Comparison of ENCODE assay signal across 8 cellular contexts in genomic region chr22:22508274-22509176, GRCh38. TPM values are rescaled to one million over a fixed set of nuclear protein-coding genes. Genes with fewer than 3 reads are reported as not detected.
DNase-seq lines count a peak whose midpoint lies in the region; ATAC-seq, FAIRE-seq and TF ChIP-seq lines count a peak whose summit lies in the region.

Gene ZNF280B (minus strand): TSS chr22:22508742. CDS start chr22:22489398, 19,344 bp downstream.

- peak within 1 kb of the TSS; percentile 37 for H3K27ac Mint-ChIP-seq in CD8-positive, alpha-beta T cell

- peaks cover 3% of the 10 kb centered on the region for H3K27me3 Mint-ChIP-seq in CD8-positive, alpha-beta T cell (ENCODE audit: low read depth)

- no peak within 1 kb of the TSS for H4K8ac ChIP-seq in neuronal stem cell (ENCODE audit: low read depth, low read length)

- peak; percentile 99 for ATAC-seq in CD8-positive, alpha-beta T cell
- peak; percentile 93 for ATAC-seq in GM19455 (IDR thresholded peaks at IDR 0.05; ENCODE audit: unreplicated experiment)

- no peak within 1 kb of the TSS for H2AK5ac ChIP-seq in neuronal stem cell (ENCODE audit: low read depth, low read length)

- H3K4me1 Mint-ChIP-seq in CD8-positive, alpha-beta T cell (ENCODE audit: low read depth) = peaks cover 22% of the 10 kb centered on the region

- peak within 1 kb of the TSS; percentile 91 for H2AFZ ChIP-seq in neuronal stem cell (ENCODE audit: low read length)

- H3K36me3 Mint-ChIP-seq in CD8-positive, alpha-beta T cell = peaks cover 30% of the 10 kb centered on the region

- CTCF ChIA-PET in CD8-positive, alpha-beta T cell (lab: Charles Lee) = interaction anchor here (0.7 to 1.3 kb wide), 5 partner anchors 9 to 813 kb away, joined by 3 to 9 read pairs (median 3); partner anchors contain the start of gene ZNF280A

- H3K4me3 ChIP-seq in CD8-positive, alpha-beta T cell (ENCODE audit: low read depth, low read length) = peak within 1 kb of the TSS; percentile 77
- peak within 1 kb of the TSS; percentile 58 to 62 (median 60) for H3K4me3 ChIP-seq in Peyer's patch
- peak within 1 kb of the TSS; percentile 84 for H3K4me3 ChIP-seq in fibroblast of villous mesenchyme (ENCODE audit: low read depth, low read length)
- peak within 1 kb of the TSS; percentile 94 for H3K4me3 ChIP-seq in neuronal stem cell (ENCODE audit: low read length in 2 of 2)
- peak within 1 kb of the TSS; percentile 54 to 74 (median 62) for H3K4me3 ChIP-seq in subcutaneous abdominal adipose tissue (ENCODE audit: low read depth in 1 of 5, low read length in 5 of 5)

- peak; percentile 74 for FAIRE-seq in HTR-8/SVneo (lab: Jason Lieb, UNC)

- H2BK120ac ChIP-seq in neuronal stem cell (ENCODE audit: low read depth, low read length) = no peak within 1 kb of the TSS

- no peak within 1 kb of the TSS for H2BK12ac ChIP-seq in neuronal stem cell (ENCODE audit: low read length)

- peak; percentile 67 to 88 (median 79) for DNase-seq in CD8-positive, alpha-beta T cell
- peak; percentile 74 for DNase-seq in HTR-8/SVneo (ENCODE audit: insufficient read length, low spot score)
- DNase-seq in Peyer's patch = peak; percentile 75 to 87 (median 79)
- DNase-seq in activated T-helper 1 cell treated with anti-CD3 and anti-CD28 coated beads, Interleukin-2, amount 50 U/mL, for 16 hours (ENCODE audit: low read depth in 1 of 2, low spot score in 1 of 2) = peak; percentile 67 to 71
- peak; percentile 85 for DNase-seq in fibroblast of villous mesenchyme (ENCODE audit: low read depth)
- DNase-seq in neuronal stem cell (ENCODE audit: low spot score) = peak; percentile 76

- H3K23ac ChIP-seq in neuronal stem cell (ENCODE audit: low read depth, low read length, poor library complexity) = peak within 1 kb of the TSS; percentile 100

- no peaks in the 10 kb centered on the region for H3K27me3 ChIP-seq in CD8-positive, alpha-beta T cell (ENCODE audit: insufficient read depth, low read length)
- H3K27me3 ChIP-seq in Peyer's patch (no peaks in the 10 kb centered on the region), neuronal stem cell (ENCODE audit: control insufficient read depth in 3 of 3, insufficient read depth in 3 of 3, low read depth in 1 of 3, low read length in 3 of 3) (no peaks in the 10 kb centered on the region), subcutaneous abdominal adipose tissue (ENCODE audit: control insufficient read depth in 5 of 5, insufficient read depth in 4 of 5, low read length in 5 of 5) (peaks cover 0 to 6% (median 2%) of the 10 kb centered on the region in 5 donors)

- no peak within 1 kb of the TSS for H4K91ac ChIP-seq in neuronal stem cell (ENCODE audit: low read depth, low read length, poor library complexity)

- H3K18ac ChIP-seq in neuronal stem cell (ENCODE audit: low read length) = peak within 1 kb of the TSS; percentile 98

- no CpG with 5 or more reads among the region's 72 CpGs for WGBS in neuronal stem cell (ENCODE audit: extremely low coverage in 2 of 2, insufficient read length in 2 of 2, insufficient replicate concordance in 1 of 2), 2 donors

- peak within 1 kb of the TSS; percentile 25 for H2BK15ac ChIP-seq in neuronal stem cell (ENCODE audit: low read length)

- intact Hi-C loops in CD8-positive, alpha-beta T cell (cut with DNase I, micrococcal nuclease) = no loop called here

- no peaks in the 10 kb centered on the region for H3K79me1 ChIP-seq in neuronal stem cell (ENCODE audit: low read depth, low read length)

- POLR2A ChIA-PET in CD8-positive, alpha-beta T cell (lab: Charles Lee) = interaction anchor here (0.7 kb wide), 1 partner anchor 37 kb away, joined by 5 read pairs; no protein-coding TSS in a partner anchor

- H3K27ac ChIP-seq in CD8-positive, alpha-beta T cell (ENCODE audit: low read depth, low read length) = peak within 1 kb of the TSS; percentile 57
- H3K27ac ChIP-seq in Peyer's patch = peak within 1 kb of the TSS in 1 of 4 donors; percentile 60
- H3K27ac ChIP-seq in neuronal stem cell (replicated peaks; ENCODE audit: low read length) = no peak within 1 kb of the TSS
- no peak within 1 kb of the TSS for H3K27ac ChIP-seq in subcutaneous abdominal adipose tissue (ENCODE audit: low read depth, low read length)

- H3K9me3 ChIP-seq in CD8-positive, alpha-beta T cell (ENCODE audit: low read length) = no peaks in the 10 kb centered on the region
- H3K9me3 ChIP-seq in Peyer's patch = peaks cover 0 to 8% (median 0%) of the 10 kb centered on the region in 4 donors
- H3K9me3 ChIP-seq in neuronal stem cell (replicated peaks in 1 of 2; ENCODE audit: control insufficient read depth in 2 of 2, insufficient read depth in 1 of 2, low read depth in 1 of 2, low read length in 2 of 2) = peaks cover 2 to 12% of the 10 kb centered on the region in 2 donors
- H3K9me3 ChIP-seq in subcutaneous abdominal adipose tissue (ENCODE audit: control insufficient read depth in 5 of 5, low read length in 5 of 5) = peaks cover 0 to 16% (median 7%) of the 10 kb centered on the region in 5 donors

- H3K4ac ChIP-seq in neuronal stem cell (ENCODE audit: low read length) = no peak within 1 kb of the TSS

- H2BK5ac ChIP-seq in neuronal stem cell (ENCODE audit: low read length) = no peak within 1 kb of the TSS

- H3K36me3 ChIP-seq in CD8-positive, alpha-beta T cell (ENCODE audit: insufficient read depth, low read length) = no peaks in the 10 kb centered on the region
- no peaks in the 10 kb centered on the region for H3K36me3 ChIP-seq in Peyer's patch
- H3K36me3 ChIP-seq in neuronal stem cell (replicated peaks in 1 of 2; ENCODE audit: control insufficient read depth in 2 of 2, insufficient read depth in 2 of 2, low read length in 2 of 2) = peaks cover 2 to 36% of the 10 kb centered on the region in 2 donors
- no peaks in the 10 kb centered on the region for H3K36me3 ChIP-seq in subcutaneous abdominal adipose tissue (ENCODE audit: control insufficient read depth in 5 of 5, insufficient read depth in 5 of 5, low read length in 5 of 5)

- H3K4me3 Mint-ChIP-seq in CD8-positive, alpha-beta T cell = peak within 1 kb of the TSS; percentile 83

- H3K4me2 ChIP-seq in neuronal stem cell (ENCODE audit: insufficient read depth, low read length, poor library complexity, severe bottlenecking) = peak within 1 kb of the TSS; percentile 67

- TF ChIP-seq CTCF in CD8-positive, alpha-beta T cell (IDR thresholded peaks at IDR 0.05) = peak; percentile 67
- TF ChIP-seq CTCF in Peyer's patch (IDR thresholded peaks at IDR 0.05) = peak; percentile 24 to 67 (median 54)
- TF ChIP-seq CTCF in fibroblast of villous mesenchyme (IDR thresholded peaks at IDR 0.05; ENCODE audit: insufficient read depth, low read depth, low read length) = peak; percentile 71

- no peak for TF ChIP-seq POLR2A in Peyer's patch (IDR thresholded peaks at IDR 0.05)

- H3K9ac ChIP-seq in neuronal stem cell (ENCODE audit: low read depth, low read length, poor library complexity) (peak within 1 kb of the TSS; percentile 96), subcutaneous abdominal adipose tissue (ENCODE audit: low read length in 5 of 5) (peak within 1 kb of the TSS in 4 of 5 donors; percentile 55 to 67 (median 63))

- H3K9me3 Mint-ChIP-seq in CD8-positive, alpha-beta T cell = peaks cover 8% of the 10 kb centered on the region

- H3K4me1 ChIP-seq in CD8-positive, alpha-beta T cell (ENCODE audit: insufficient read depth, low read length) = peaks cover 11% of the 10 kb centered on the region
- H3K4me1 ChIP-seq in Peyer's patch = peaks cover 0 to 11% (median 0%) of the 10 kb centered on the region in 4 donors
- peaks cover 0 to 1% of the 10 kb centered on the region in 2 donors for H3K4me1 ChIP-seq in neuronal stem cell (ENCODE audit: control insufficient read depth in 2 of 2, insufficient read depth in 1 of 2, low read depth in 1 of 2, low read length in 2 of 2)
- H3K4me1 ChIP-seq in subcutaneous abdominal adipose tissue (ENCODE audit: control insufficient read depth in 5 of 5, insufficient read depth in 5 of 5, low read length in 5 of 5) = peaks cover 0 to 14% (median 12%) of the 10 kb centered on the region in 5 donors

- peak within 1 kb of the TSS; percentile 94 for H3K14ac ChIP-seq in neuronal stem cell (ENCODE audit: low read length)

RNA-seq across cellular contexts. Expression of gene ZNF280B, which starts in this region (rescaled TPM):
- total RNA-seq in CD8-positive, alpha-beta T cell = 1 to 10 TPM; 1.6 to 1.7 TPM
- total RNA-seq in Peyer's patch (under 1 TPM in 3 of 4 donors, not detected in 1; 0.47 to 0.80 (median 0.70) TPM), fibroblast of villous mesenchyme (1.6 and 1.7 TPM in 2 replicates)
- polyA plus RNA-seq in neuronal stem cell (2013, experiment 1 of 2) = 7.3 TPM
- polyA plus RNA-seq in neuronal stem cell (2013, experiment 2 of 2) = 7.5 TPM

Comparison
In these comparisons a context has a peak if more than half of its experiments do, and no peak if none do; other contexts are left out.
1. Peak in DNase-seq and H3K4me3 ChIP-seq in Peyer's patch; RNA of the gene not detected or under 1 TPM.